35 cellular contexts compared by ENCODE assay signal in genomic region chr3:4543110-4543509, GRCh38.
"Had no signal": no experiment of that assay in that cellular context is flagged by ENCODE, and none has a peak within 500 bp of the region (broad histone marks: within the 10 kb centered on the region; RNA-seq: fewer than 3 reads in every experiment).

No MANE protein-coding gene starts in this region.

- DNase-seq: activated CD4-positive, alpha-beta memory T cell treated with anti-CD3 and anti-CD28 coated beads, Interleukin-2, amount 10 ng/mL, durations not matched to agents 7 days and 5 days; activated CD4-positive, alpha-beta T cell treated with anti-CD3 and anti-CD28 coated beads for 1 hour; activated CD4-positive, alpha-beta T cell treated with anti-CD3 and anti-CD28 coated beads for 4 hours; activated CD4-positive, alpha-beta T cell treated with anti-CD3 and anti-CD28 coated beads, Interleukin-2, amount 10 ng/mL, durations not matched to agents 7 days and 5 days; activated CD4-positive, alpha-beta T cell treated with anti-CD3 and anti-CD28 coated beads, Interleukin-2, amount 50 U/mL, for 4 hours; activated CD4-positive, CD25-positive, alpha-beta regulatory T cell; activated CD8-positive, alpha-beta memory T cell treated with anti-CD3 and anti-CD28 coated beads, Interleukin-2, amount 50 U/mL, for 48 hours; activated gamma-delta T cell treated with Interleukin-2 at 50 U/mL for 16 hours; activated naive CD4-positive, alpha-beta T cell treated with anti-CD3 and anti-CD28 coated beads, Interleukin-2, amount 50 U/mL, for 16 hours; activated naive CD4-positive, alpha-beta T cell treated with Interleukin-2 at 50 U/mL for 16 hours; activated T-cell treated with anti-CD3 and anti-CD28 coated beads for 4 hours; activated T-cell treated with anti-CD3 and anti-CD28 coated beads, Interleukin-2, amount 50 U/mL, for 24 hours; activated T-cell treated with anti-CD3 and anti-CD28 coated beads, Interleukin-2, amount 50 U/mL, for 72 hours; amniotic stem cell; anterior cingulate cortex; brain microvascular endothelial cell; cortex of kidney; dermis blood vessel endothelial cell; effector CD4-positive, alpha-beta T cell; effector memory CD8-positive, alpha-beta T cell; erythroblast; foreskin keratinocyte; gastrocnemius medialis; glutamatergic neuron; heart left ventricle; T-helper 1 cell; T-helper 17 cell; T1000; WERI-Rb-1 had no signal

- H3K4me3 Mint-ChIP-seq: activated CD4-positive, alpha-beta memory T cell treated with anti-CD3 and anti-CD28 coated beads, Interleukin-2, amount 10 ng/mL, durations not matched to agents 7 days and 5 days; activated CD4-positive, alpha-beta T cell treated with anti-CD3 and anti-CD28 coated beads, Interleukin-2, amount 10 ng/mL, durations not matched to agents 7 days and 5 days; activated naive CD8-positive, alpha-beta T cell; activated T-cell treated with anti-CD3 and anti-CD28 coated beads, Interleukin-2, amount 50 U/mL, for 24 hours; activated T-cell treated with anti-CD3 and anti-CD28 coated beads, Interleukin-2, amount 50 U/mL, for 72 hours; effector memory CD8-positive, alpha-beta T cell; T-helper 17 cell; T-helper 2 cell treated with Interferon-gamma antibody and Interleukin-4, amounts not matched to agents 5 μg/mL and 100 μg/mL, for 36 hours had no signal

- H3K4me1 ChIP-seq: foreskin keratinocyte, gastrocnemius medialis had no signal

- H3K27me3 Mint-ChIP-seq: activated CD4-positive, alpha-beta memory T cell treated with anti-CD3 and anti-CD28 coated beads, Interleukin-2, amount 10 ng/mL, durations not matched to agents 7 days and 5 days; activated CD4-positive, alpha-beta T cell treated with anti-CD3 and anti-CD28 coated beads, Interleukin-2, amount 10 ng/mL, durations not matched to agents 7 days and 5 days; activated naive CD8-positive, alpha-beta T cell; activated T-cell treated with anti-CD3 and anti-CD28 coated beads, Interleukin-2, amount 50 U/mL, for 24 hours; effector memory CD8-positive, alpha-beta T cell; T-helper 17 cell had no signal

- H3K27ac ChIP-seq: brain microvascular endothelial cell, esophagus muscularis mucosa, foreskin keratinocyte, gastrocnemius medialis, heart left ventricle, WERI-Rb-1 had no signal

- H3K4me1 Mint-ChIP-seq: activated CD4-positive, alpha-beta memory T cell treated with anti-CD3 and anti-CD28 coated beads, Interleukin-2, amount 10 ng/mL, durations not matched to agents 7 days and 5 days; activated CD4-positive, alpha-beta T cell treated with anti-CD3 and anti-CD28 coated beads, Interleukin-2, amount 10 ng/mL, durations not matched to agents 7 days and 5 days had no signal

- FAIRE-seq: astrocyte, bronchial epithelial cell, colon had no signal

- H3K9me3 Mint-ChIP-seq: effector memory CD8-positive, alpha-beta T cell; T-helper 2 cell treated with Interferon-gamma antibody and Interleukin-4, amounts not matched to agents 5 μg/mL and 100 μg/mL, for 36 hours had no signal

- ATAC-seq: activated T-cell treated with anti-CD3 and anti-CD28 coated beads, Interleukin-2, amount 50 U/mL, for 72 hours; effector memory CD8-positive, alpha-beta T cell; foreskin keratinocyte; gastrocnemius medialis; heart left ventricle; T-helper 17 cell had no signal

- H3K27ac Mint-ChIP-seq: activated CD4-positive, alpha-beta memory T cell treated with anti-CD3 and anti-CD28 coated beads, Interleukin-2, amount 10 ng/mL, durations not matched to agents 7 days and 5 days; activated CD4-positive, alpha-beta T cell treated with anti-CD3 and anti-CD28 coated beads, Interleukin-2, amount 10 ng/mL, durations not matched to agents 7 days and 5 days; activated naive CD8-positive, alpha-beta T cell; activated T-cell treated with anti-CD3 and anti-CD28 coated beads, Interleukin-2, amount 50 U/mL, for 24 hours; activated T-cell treated with anti-CD3 and anti-CD28 coated beads, Interleukin-2, amount 50 U/mL, for 72 hours; T-helper 17 cell; T-helper 2 cell treated with Interferon-gamma antibody and Interleukin-4, amounts not matched to agents 5 μg/mL and 100 μg/mL, for 36 hours had no signal

- H3K27me3 ChIP-seq: brain microvascular endothelial cell, esophagus muscularis mucosa, foreskin keratinocyte, gastrocnemius medialis, heart left ventricle had no signal

- H3K4me3 ChIP-seq: esophagus muscularis mucosa, gastrocnemius medialis, heart left ventricle had no signal

- H3K36me3 ChIP-seq: brain microvascular endothelial cell, esophagus muscularis mucosa, gastrocnemius medialis, heart left ventricle, WERI-Rb-1 had no signal

- H3K9me3 ChIP-seq: esophagus muscularis mucosa, gastrocnemius medialis had no signal
